Comparison of ENCODE assay signal across 8 cellular contexts in the genomic region with DNA sequence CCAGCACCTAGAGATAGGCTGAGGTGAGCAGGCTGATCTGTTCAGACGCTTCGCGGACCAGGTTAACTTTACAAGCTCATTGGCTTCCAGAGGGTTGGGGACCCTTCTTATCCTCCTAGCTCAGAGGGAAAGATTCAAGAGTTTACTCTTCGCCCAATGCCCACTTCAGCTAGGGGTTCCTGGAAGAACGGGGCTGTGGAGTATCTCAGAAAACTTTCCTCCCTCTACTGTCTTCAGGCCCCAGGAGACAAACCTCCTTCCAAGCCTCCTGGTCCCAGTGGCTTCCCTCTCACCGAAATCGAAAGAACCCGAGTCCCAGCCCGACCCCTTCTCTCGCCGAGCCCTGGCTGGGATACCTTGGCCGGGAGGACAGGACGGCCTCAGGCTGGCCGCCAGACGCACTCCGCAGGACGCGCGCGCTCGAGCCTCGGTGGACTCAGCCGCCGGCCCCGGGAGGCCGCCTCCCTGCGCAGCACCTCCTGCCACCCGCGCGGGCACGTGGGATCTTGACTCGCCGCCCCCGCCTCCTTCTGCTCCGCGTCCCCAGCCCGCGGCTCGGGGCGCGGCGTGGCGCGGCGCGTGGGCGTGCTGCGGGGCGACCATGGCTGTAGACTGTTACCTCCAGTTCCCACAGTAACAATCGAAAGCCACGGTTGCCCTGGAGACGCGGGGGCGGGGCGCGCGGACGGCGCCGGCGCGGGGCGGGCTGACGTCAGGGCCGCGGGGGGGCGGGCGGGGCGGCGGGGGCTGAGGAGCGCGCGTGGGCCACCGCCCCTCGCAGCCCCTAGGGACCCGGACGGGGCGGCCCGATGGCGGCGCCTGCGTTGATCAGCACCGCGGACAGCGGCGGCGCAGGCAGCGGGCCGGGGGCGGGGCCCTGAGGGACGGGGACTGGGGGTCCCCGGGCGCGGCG. TPM values are rescaled to one million over a fixed set of nuclear protein-coding genes. Genes with fewer than 3 reads are reported as not detected.
A peak's percentile ranks its signal among the peaks of the same experiment; 100 is the strongest.
DNase-seq lines count a peak whose midpoint lies in the region; ATAC-seq and TF ChIP-seq lines count a peak whose summit lies in the region.

No MANE protein-coding gene starts in this region.

- TF ChIP-seq CTCF in AG04449 (IDR thresholded peaks at IDR 0.05; ENCODE audit: insufficient read depth, low read length, missing control alignments) (no peak), PC-9 (conservative IDR thresholded peaks at IDR 0.05) (no peak), fibroblast of lung (conservative IDR thresholded peaks at IDR 0.05 in 1 of 2, IDR thresholded peaks at IDR 0.05 in 1 of 2; ENCODE audit: low read depth in 1 of 2, low read length in 2 of 2) (no peak)

- TSS peak; percentile 47 for BruUV-seq in PC-9 (replicated peaks; lab: Mats Ljungman, UMichigan)

- 0 out of 2 replicates have a peak, but pooled peaks cover 3% of the 10 kb centered on the region for H3K79me2 ChIP-seq in PC-9 (ENCODE audit: low read depth)
- H3K79me2 ChIP-seq in fibroblast of lung (ENCODE audit: control insufficient read depth, insufficient read depth, low read length): peaks cover 2% of the 10 kb centered on the region

- H3K4me3 Mint-ChIP-seq in activated T-helper 1 cell treated with anti-CD3 and anti-CD28 coated beads, Interleukin-12 subunit alpha, Interleukin-12 subunit beta, Interleukin-2, Interleukin-4 antibody, amounts not matched to agents 30 ng/mL and 10 ng/mL and 1 ng/mL, durations not matched to agents 14 hours and 24 hours and 36 hours: peak overlapping the region; percentile 80
- peak overlapping the region; percentile 76 for H3K4me3 Mint-ChIP-seq in natural killer cell treated with Interleukin-12 subunit alpha and Interleukin-12 subunit beta and Interleukin-15 and Interleukin-18, amount 100 ng/mL, for 72 hours

- H3K27me3 ChIP-seq in PC-9 (ENCODE audit: insufficient read depth, low read depth) (peaks cover 12% of the 10 kb centered on the region), fibroblast of lung (ENCODE audit: control insufficient read depth, insufficient read depth, low read length) (no peaks in the 10 kb centered on the region)

- H3K9me3 ChIP-seq in PC-9 (ENCODE audit: insufficient read depth, low read depth) (no peaks in the 10 kb centered on the region), fibroblast of lung (ENCODE audit: control insufficient read depth, insufficient read depth, low read depth, low read length) (no peaks in the 10 kb centered on the region)

- peaks cover 12% of the 10 kb centered on the region for H3K27me3 Mint-ChIP-seq in activated T-helper 1 cell treated with anti-CD3 and anti-CD28 coated beads, Interleukin-12 subunit alpha, Interleukin-12 subunit beta, Interleukin-2, Interleukin-4 antibody, amounts not matched to agents 30 ng/mL and 10 ng/mL and 1 ng/mL, durations not matched to agents 14 hours and 24 hours and 36 hours (ENCODE audit: insufficient read depth)
- no peaks in the 10 kb centered on the region for H3K27me3 Mint-ChIP-seq in natural killer cell treated with Interleukin-12 subunit alpha and Interleukin-12 subunit beta and Interleukin-15 and Interleukin-18, amount 100 ng/mL, for 72 hours

- no peak overlapping the region for H3K27ac ChIP-seq in PC-9
- H3K27ac ChIP-seq in fibroblast of lung (ENCODE audit: insufficient read depth, low read length): peak overlapping the region; percentile 83

- peak overlapping the region; percentile 71 for H3K4me3 ChIP-seq in AG04449 (ENCODE audit: low read depth, low read length)
- peak overlapping the region; percentile 87 for H3K4me3 ChIP-seq in PC-9
- peak overlapping the region; percentile 52 to 69 (median 62) for H3K4me3 ChIP-seq in fibroblast of lung (replicated peaks in 1 of 4; ENCODE audit: control extremely low read depth in 1 of 4, insufficient read depth in 1 of 4, low read depth in 3 of 4, low read length in 4 of 4)

- H4K20me1 ChIP-seq in PC-9 (ENCODE audit: insufficient read depth) (no peaks in the 10 kb centered on the region), fibroblast of lung (ENCODE audit: control insufficient read depth, extremely low read depth, insufficient read depth, low read length) (no peaks in the 10 kb centered on the region)

- peaks cover 35% of the 10 kb centered on the region for H3K4me1 Mint-ChIP-seq in activated T-helper 1 cell treated with anti-CD3 and anti-CD28 coated beads, Interleukin-12 subunit alpha, Interleukin-12 subunit beta, Interleukin-2, Interleukin-4 antibody, amounts not matched to agents 30 ng/mL and 10 ng/mL and 1 ng/mL, durations not matched to agents 14 hours and 24 hours and 36 hours (ENCODE audit: low read depth)
- H3K4me1 Mint-ChIP-seq in natural killer cell treated with Interleukin-12 subunit alpha and Interleukin-12 subunit beta and Interleukin-15 and Interleukin-18, amount 100 ng/mL, for 72 hours (ENCODE audit: low read depth in 2 of 2): peaks cover 17% of the 10 kb centered on the region in 2 donors

- peak overlapping the region; percentile 82 for H3K27ac Mint-ChIP-seq in activated T-helper 1 cell treated with anti-CD3 and anti-CD28 coated beads, Interleukin-12 subunit alpha, Interleukin-12 subunit beta, Interleukin-2, Interleukin-4 antibody, amounts not matched to agents 30 ng/mL and 10 ng/mL and 1 ng/mL, durations not matched to agents 14 hours and 24 hours and 36 hours
- peak overlapping the region in 1 of 2 donors; percentile 33 for H3K27ac Mint-ChIP-seq in natural killer cell treated with Interleukin-12 subunit alpha and Interleukin-12 subunit beta and Interleukin-15 and Interleukin-18, amount 100 ng/mL, for 72 hours

- H3K9me2 ChIP-seq in PC-9 (ENCODE audit: insufficient read depth): no peaks in the 10 kb centered on the region

- peaks cover 8% of the 10 kb centered on the region for H3K36me3 Mint-ChIP-seq in activated T-helper 1 cell treated with anti-CD3 and anti-CD28 coated beads, Interleukin-12 subunit alpha, Interleukin-12 subunit beta, Interleukin-2, Interleukin-4 antibody, amounts not matched to agents 30 ng/mL and 10 ng/mL and 1 ng/mL, durations not matched to agents 14 hours and 24 hours and 36 hours (ENCODE audit: low read depth)
- no peaks in the 10 kb centered on the region for H3K36me3 Mint-ChIP-seq in natural killer cell treated with Interleukin-12 subunit alpha and Interleukin-12 subunit beta and Interleukin-15 and Interleukin-18, amount 100 ng/mL, for 72 hours

- H3K4me1 ChIP-seq in PC-9 (replicated peaks; ENCODE audit: insufficient read depth) (peaks cover 20% of the 10 kb centered on the region), fibroblast of lung (ENCODE audit: control insufficient read depth, extremely low read depth, insufficient read depth, low read length) (peaks cover 5% of the 10 kb centered on the region)

- H3K4me2 ChIP-seq in PC-9 (peak overlapping the region; percentile 100), fibroblast of lung (ENCODE audit: extremely low read depth, insufficient read depth, low read length) (peak overlapping the region; percentile 91)

- POLR2A ChIA-PET in AG04449 (lab: Yijun Ruan, JAX): no interaction called here
- POLR2A ChIA-PET in PC-9 (lab: Charles Lee; ENCODE audit: unreplicated experiment): interaction anchor here (0.7 kb wide), 1 partner anchor 42 kb away, joined by 3 read pairs; no protein-coding TSS in a partner anchor

- DNase-seq in AG04449 (ENCODE audit: low read depth, low spot score): no peak
- DNase-seq in PC-9: peak in 1 of 2 experiments; percentile 87
- DNase-seq in activated T-helper 1 cell treated with anti-CD3 and anti-CD28 coated beads, Interleukin-12 subunit alpha, Interleukin-12 subunit beta, Interleukin-2, Interleukin-4 antibody, amounts not matched to agents 30 ng/mL and 10 ng/mL and 1 ng/mL, durations not matched to agents 14 hours and 24 hours and 36 hours (ENCODE audit: low spot score): peak; percentile 91
- DNase-seq in fibroblast of lung (ENCODE audit: low read depth in 2 of 2): peak; percentile 76
- DNase-seq in natural killer cell treated with Interleukin-12 subunit alpha and Interleukin-12 subunit beta and Interleukin-15 and Interleukin-18, amount 100 ng/mL, for 72 hours (ENCODE audit: low spot score): peak; percentile 93
- peak; percentile 90 for DNase-seq in stimulated activated naive CD8-positive, alpha-beta T cell treated with anti-CD3 and anti-CD28 coated beads, Interleukin-15, Interleukin-2, amounts not matched to agents 100 U/mL and 50 U/mL, for 24 hours

- H3K9me3 Mint-ChIP-seq in activated T-helper 1 cell treated with anti-CD3 and anti-CD28 coated beads, Interleukin-12 subunit alpha, Interleukin-12 subunit beta, Interleukin-2, Interleukin-4 antibody, amounts not matched to agents 30 ng/mL and 10 ng/mL and 1 ng/mL, durations not matched to agents 14 hours and 24 hours and 36 hours: no peaks in the 10 kb centered on the region
- no peaks in the 10 kb centered on the region for H3K9me3 Mint-ChIP-seq in natural killer cell treated with Interleukin-12 subunit alpha and Interleukin-12 subunit beta and Interleukin-15 and Interleukin-18, amount 100 ng/mL, for 72 hours

- CTCF ChIA-PET in AG04449 (lab: Yijun Ruan, JAX) (interaction anchor here (0.8 to 2.0 kb wide), 7 partner anchors 141 to 215 kb away, joined by 3 to 8 read pairs (median 4); no protein-coding TSS in a partner anchor), PC-9 (lab: Charles Lee) (no interaction called here)

- intact Hi-C loops in PC-9 (cut with micrococcal nuclease; ENCODE audit: unreplicated experiment): loop anchor here (5.0 kb wide), 3 partner anchors 233 to 353 kb away; a partner anchor contains a TSS
- intact Hi-C loops in activated T-helper 1 cell treated with anti-CD3 and anti-CD28 coated beads, Interleukin-12 subunit alpha, Interleukin-12 subunit beta, Interleukin-2, Interleukin-4 antibody, amounts not matched to agents 30 ng/mL and 10 ng/mL and 1 ng/mL, durations not matched to agents 14 hours and 24 hours and 36 hours (cut with micrococcal nuclease): loop anchor here (1.0 to 5.0 kb wide), 4 partner anchors 8 to 351 kb away; a partner anchor contains a TSS

- ATAC-seq in GM18520 (IDR thresholded peaks at IDR 0.05; ENCODE audit: unreplicated experiment): peak; percentile 47
- peak; percentile 48 for ATAC-seq in HG03196 (IDR thresholded peaks at IDR 0.05; ENCODE audit: unreplicated experiment)
- ATAC-seq in natural killer cell treated with Interleukin-12 subunit alpha and Interleukin-12 subunit beta and Interleukin-15 and Interleukin-18, amount 100 ng/mL, for 72 hours: peak; percentile 73 to 82
- peak; percentile 41 for ATAC-seq in stimulated activated naive CD8-positive, alpha-beta T cell treated with anti-CD3 and anti-CD28 coated beads, Interleukin-15, Interleukin-2, amounts not matched to agents 100 U/mL and 50 U/mL, for 24 hours

- H3F3A ChIP-seq in PC-9 (ENCODE audit: insufficient read depth, low read depth): peaks cover 20% of the 10 kb centered on the region

- H3K36me3 ChIP-seq in PC-9 (ENCODE audit: low read depth): no peaks in the 10 kb centered on the region
- no peaks in the 10 kb centered on the region for H3K36me3 ChIP-seq in fibroblast of lung (ENCODE audit: control insufficient read depth, insufficient read depth, low read length)

- H3K9ac ChIP-seq in fibroblast of lung (ENCODE audit: insufficient read depth, low read length): peak overlapping the region; percentile 79

- H2AFZ ChIP-seq in PC-9 (peak overlapping the region; percentile 91), fibroblast of lung (ENCODE audit: low read length) (no peak overlapping the region)

RNA-seq across cellular contexts. Expression of a gene that starts 5.3 kb away (rescaled TPM):
- total RNA-seq in PC-9 (2021) (0.63 and 1.6 TPM in 2 replicates), fibroblast of lung (29.1 and 30.0 TPM in 2 replicates)
- total RNA-seq in activated T-helper 1 cell treated with anti-CD3 and anti-CD28 coated beads, Interleukin-12 subunit alpha, Interleukin-12 subunit beta, Interleukin-2, Interleukin-4 antibody, amounts not matched to agents 30 ng/mL and 10 ng/mL and 1 ng/mL, durations not matched to agents 14 hours and 24 hours and 36 hours: 45.6 and 47.0 TPM in 2 replicates
- 8.2 and 11.3 TPM in 2 replicates for polyA plus RNA-seq in fibroblast of lung
- polyA plus RNA-seq in fibroblast of lung (2012): 31.7 and 32.0 TPM in 2 replicates
- 14.0 and 15.0 TPM in 2 replicates for polyA minus RNA-seq in fibroblast of lung (ENCODE audit: low replicate concordance)
- 10 to 100 TPM; 24.8 to 56.7 TPM for total RNA-seq in natural killer cell treated with Interleukin-12 subunit alpha and Interleukin-12 subunit beta and Interleukin-15 and Interleukin-18, amount 100 ng/mL, for 72 hours

RNA-seq across cellular contexts. Expression of a gene that starts 7.8 kb away (rescaled TPM):
- total RNA-seq in PC-9 (2021) (34.4 and 35.4 TPM in 2 replicates), fibroblast of lung (40.6 and 41.1 TPM in 2 replicates)
- total RNA-seq in activated T-helper 1 cell treated with anti-CD3 and anti-CD28 coated beads, Interleukin-12 subunit alpha, Interleukin-12 subunit beta, Interleukin-2, Interleukin-4 antibody, amounts not matched to agents 30 ng/mL and 10 ng/mL and 1 ng/mL, durations not matched to agents 14 hours and 24 hours and 36 hours: 43.9 and 44.0 TPM in 2 replicates
- 27.9 and 41.8 TPM in 2 replicates for polyA plus RNA-seq in fibroblast of lung
- 21.1 and 44.6 TPM in 2 replicates for polyA plus RNA-seq in fibroblast of lung (2012)
- 17.5 and 21.0 TPM in 2 replicates for polyA minus RNA-seq in fibroblast of lung (ENCODE audit: low replicate concordance)
- 10 to 100 TPM; 35.5 to 49.8 TPM for total RNA-seq in natural killer cell treated with Interleukin-12 subunit alpha and Interleukin-12 subunit beta and Interleukin-15 and Interleukin-18, amount 100 ng/mL, for 72 hours

RNA-seq across cellular contexts. Expression of a gene that starts 19.6 kb away (rescaled TPM):
- total RNA-seq in PC-9 (2021) (36.7 and 44.9 TPM in 2 replicates), fibroblast of lung (21.3 and 23.1 TPM in 2 replicates)
- 49.4 and 61.3 TPM in 2 replicates for total RNA-seq in activated T-helper 1 cell treated with anti-CD3 and anti-CD28 coated beads, Interleukin-12 subunit alpha, Interleukin-12 subunit beta, Interleukin-2, Interleukin-4 antibody, amounts not matched to agents 30 ng/mL and 10 ng/mL and 1 ng/mL, durations not matched to agents 14 hours and 24 hours and 36 hours
- 28.5 and 31.3 TPM in 2 replicates for polyA plus RNA-seq in fibroblast of lung
- 33.4 and 34.1 TPM in 2 replicates for polyA plus RNA-seq in fibroblast of lung (2012)
- polyA minus RNA-seq in fibroblast of lung (ENCODE audit: low replicate concordance): 194 and 205 TPM in 2 replicates
- total RNA-seq in natural killer cell treated with Interleukin-12 subunit alpha and Interleukin-12 subunit beta and Interleukin-15 and Interleukin-18, amount 100 ng/mL, for 72 hours: 10 to 100 TPM; 32.5 to 34.7 TPM

RNA-seq across cellular contexts. Expression of a gene that starts 24.5 kb away (rescaled TPM):
- 0.13 and 0.35 TPM in 2 replicates for total RNA-seq in PC-9 (2021)
- 1.0 TPM in 2 replicates for total RNA-seq in activated T-helper 1 cell treated with anti-CD3 and anti-CD28 coated beads, Interleukin-12 subunit alpha, Interleukin-12 subunit beta, Interleukin-2, Interleukin-4 antibody, amounts not matched to agents 30 ng/mL and 10 ng/mL and 1 ng/mL, durations not matched to agents 14 hours and 24 hours and 36 hours
- 0.51 and 0.83 TPM in 2 replicates for total RNA-seq in fibroblast of lung
- 0.14 and 0.39 TPM in 2 replicates for polyA plus RNA-seq in fibroblast of lung
- polyA plus RNA-seq in fibroblast of lung (2012): 0.40 and 0.76 TPM in 2 replicates
- 0.20 TPM in 1 of 2 replicates, not detected in the other for polyA minus RNA-seq in fibroblast of lung (ENCODE audit: low replicate concordance)
- total RNA-seq in natural killer cell treated with Interleukin-12 subunit alpha and Interleukin-12 subunit beta and Interleukin-15 and Interleukin-18, amount 100 ng/mL, for 72 hours: not detected
